In genomic region chr3:129563850-129564535, GRCh38 we compare ENCODE assay signal across 24 cellular contexts. TPM values are rescaled to one million over a fixed set of nuclear protein-coding genes. Genes with fewer than 3 reads are reported as not detected.
DNase-seq lines count a peak whose midpoint lies in the region; ATAC-seq and TF ChIP-seq lines count a peak whose summit lies in the region.
"Had no signal": no experiment of that assay in that cellular context is flagged by ENCODE, and none has a peak within 500 bp of the region (broad histone marks: within the 10 kb centered on the region; RNA-seq: fewer than 3 reads in every experiment).

No MANE protein-coding gene starts in this region.

- DNase-seq in PC-9 (no peak), esophagus squamous epithelium (lab: John Stamatoyannopoulos, UW) (no peak), testis (no peak), NCI-H2081 treated with DMSO at 0.1 percent for 48 hours (lab: John Stamatoyannopoulos, UW) (no peak), NCI-H748 (lab: John Stamatoyannopoulos, UW; ENCODE audit: unreplicated experiment) (no peak), NCI-H82 (lab: John Stamatoyannopoulos, UW) (no peak)
- DNase-seq: activated CD4-positive, alpha-beta T cell treated with anti-CD3 and anti-CD28 coated beads, Interleukin-2, amount 10 ng/mL, durations not matched to agents 7 days and 5 days; CD4-positive, CD25-positive, alpha-beta regulatory T cell; MV-4-11; NCI-H1930; SHP77 treated with DMSO at 0.1 percent for 48 hours; stimulated activated naive CD8-positive, alpha-beta T cell treated with anti-CD3 and anti-CD28 coated beads, Interleukin-15, amount 100 ng/mL, for 72 hours; T-helper 1 cell had no signal

- CTCF ChIA-PET in PC-9 (lab: Charles Lee): no interaction called here

- no peaks in the 10 kb centered on the region for H3K9me3 ChIP-seq in PC-9 (ENCODE audit: insufficient read depth, low read depth)
- no peaks in the 10 kb centered on the region for H3K9me3 ChIP-seq in esophagus squamous epithelium
- no peaks in the 10 kb centered on the region for H3K9me3 ChIP-seq in mesodermal cell (ENCODE audit: control insufficient read depth, low read length)
- H3K9me3 ChIP-seq in testis: no peaks in the 10 kb centered on the region

- POLR2A ChIA-PET in PC-9 (lab: Charles Lee; ENCODE audit: unreplicated experiment): interaction anchor here (0.9 kb wide), 1 partner anchor 555 kb away, joined by 3 read pairs; no protein-coding TSS in a partner anchor

- no peaks in the 10 kb centered on the region for H3K9me2 ChIP-seq in PC-9 (ENCODE audit: insufficient read depth)

- no peak for TF ChIP-seq POLR2A in esophagus squamous epithelium (IDR thresholded peaks at IDR 0.05)
- no peak for TF ChIP-seq POLR2A in testis (IDR thresholded peaks at IDR 0.05)

- 76 to 82% methylated on average over 5 to 6 of the region's 8 CpGs for WGBS in esophagus squamous epithelium, 2 donors
- 88 to 97% methylated on average over 5 to 8 of the region's 8 CpGs for WGBS in mesodermal cell (ENCODE audit: insufficient coverage in 2 of 2), 2 experiments
- WGBS in testis, 2 donors: 49 to 52% methylated on average over 5 to 8 of the region's 8 CpGs

- TF ChIP-seq CTCF in PC-9 (conservative IDR thresholded peaks at IDR 0.05): no peak
- no peak for TF ChIP-seq CTCF in esophagus squamous epithelium (IDR thresholded peaks at IDR 0.05)
- TF ChIP-seq CTCF in testis (IDR thresholded peaks at IDR 0.05): no peak

- H3K27ac ChIP-seq in PC-9 (0 out of 2 replicates have a peak overlapping the region, but pooled peaks have one; percentile 33), esophagus squamous epithelium (peak overlapping the region; percentile 11 to 54 (median 37)), mesodermal cell (ENCODE audit: low read depth, low read length, severe bottlenecking) (peak overlapping the region; percentile 1), testis (peak overlapping the region; percentile 55 to 76)

- H3K4me1 ChIP-seq in PC-9 (replicated peaks; ENCODE audit: insufficient read depth) (peaks cover 24% of the 10 kb centered on the region), esophagus squamous epithelium (peaks cover 13 to 73% (median 33%) of the 10 kb centered on the region in 3 donors), mesodermal cell (ENCODE audit: control insufficient read depth, insufficient read depth, low read length, poor library complexity, severe bottlenecking) (peaks cover 28% of the 10 kb centered on the region), testis (peaks cover 60% of the 10 kb centered on the region)

- intact Hi-C loops in PC-9 (cut with micrococcal nuclease; ENCODE audit: unreplicated experiment): no loop called here
- intact Hi-C loops in esophagus squamous epithelium (cut with DNase I): no loop called here
- intact Hi-C loops in testis (cut with DNase I; ENCODE audit: low total_unique reads): no loop called here

- H4K20me1 ChIP-seq in PC-9 (ENCODE audit: insufficient read depth): no peaks in the 10 kb centered on the region

- H3F3A ChIP-seq in PC-9 (ENCODE audit: insufficient read depth, low read depth): peaks cover 14% of the 10 kb centered on the region; the same call in 1 of the 2 replicates

- no peak for ATAC-seq in GM21515 (IDR thresholded peaks at IDR 0.05; ENCODE audit: unreplicated experiment)
- ATAC-seq: K562; stimulated activated naive CD8-positive, alpha-beta T cell treated with anti-CD3 and anti-CD28 coated beads, Interleukin-15, amount 100 ng/mL, for 72 hours had no signal

- no peaks in the 10 kb centered on the region for H3K79me2 ChIP-seq in PC-9 (ENCODE audit: low read depth)

- no peaks in the 10 kb centered on the region for H3K36me3 ChIP-seq in PC-9 (ENCODE audit: low read depth)
- peaks cover 0 to 77% (median 0%) of the 10 kb centered on the region in 3 donors for H3K36me3 ChIP-seq in esophagus squamous epithelium
- peaks cover 83% of the 10 kb centered on the region for H3K36me3 ChIP-seq in mesodermal cell (ENCODE audit: control insufficient read depth, insufficient read depth, low read length)
- H3K36me3 ChIP-seq in testis (ENCODE audit: low read depth, missing control alignments): no peaks in the 10 kb centered on the region

- no peak overlapping the region for H2AFZ ChIP-seq in PC-9

- no peak overlapping the region for H3K4me2 ChIP-seq in PC-9

- no TSS peak for BruUV-seq in PC-9 (replicated peaks; lab: Mats Ljungman, UMichigan)

- H3K4me3 ChIP-seq in PC-9 (no peak overlapping the region), esophagus squamous epithelium (no peak overlapping the region), mesodermal cell (ENCODE audit: extremely low read depth, insufficient read depth, low read length, poor library complexity, severe bottlenecking) (no peak overlapping the region), testis (no peak overlapping the region)
- H3K4me3 ChIP-seq: K562, lung had no signal

- H3K27me3 ChIP-seq in PC-9 (ENCODE audit: insufficient read depth, low read depth) (no peaks in the 10 kb centered on the region), esophagus squamous epithelium (no peaks in the 10 kb centered on the region), testis (no peaks in the 10 kb centered on the region)

RNA-seq across cellular contexts. Expression of gene H1-8, which starts 21.0 kb away (rescaled TPM):
- not detected in 2 replicates for total RNA-seq in PC-9 (2021)
- not detected for total RNA-seq in esophagus squamous epithelium
- 2.0 TPM for polyA plus RNA-seq in mesodermal cell (2013, experiment 1 of 2)
- 3.0 TPM for polyA plus RNA-seq in mesodermal cell (2013, experiment 2 of 2)
- 1 to 10 TPM; 4.2 to 4.8 TPM for total RNA-seq in testis
- polyA plus RNA-seq in testis (ENCODE audit: insufficient read depth, low read depth, low replicate concordance): 8.6 TPM
- total RNA-seq: activated CD4-positive, alpha-beta T cell treated with anti-CD3 and anti-CD28 coated beads, Interleukin-2, amount 10 ng/mL, durations not matched to agents 7 days and 5 days; bronchial epithelial cell; CD4-positive, CD25-positive, alpha-beta regulatory T cell; dermis microvascular lymphatic vessel endothelial cell; epithelial cell of proximal tubule; K562; lung; NCI-H460; osteoblast had no signal
- polyA plus RNA-seq: adipose tissue; AG04450; CD4-positive, CD25-positive, alpha-beta regulatory T cell; K562; lung had no signal

RNA-seq across cellular contexts. Expression of gene RHO, which starts 35.6 kb away (rescaled TPM):
- total RNA-seq in PC-9 (2021): not detected in 2 replicates
- total RNA-seq in esophagus squamous epithelium: not detected
- not detected for polyA plus RNA-seq in mesodermal cell (2013, experiment 1 of 2)
- polyA plus RNA-seq in mesodermal cell (2013, experiment 2 of 2): not detected
- total RNA-seq in testis: under 1 TPM in 1 of 2 donors, not detected in 1; 0.25 TPM
- not detected for polyA plus RNA-seq in testis (ENCODE audit: insufficient read depth, low read depth, low replicate concordance)
- total RNA-seq: activated CD4-positive, alpha-beta T cell treated with anti-CD3 and anti-CD28 coated beads, Interleukin-2, amount 10 ng/mL, durations not matched to agents 7 days and 5 days; bronchial epithelial cell; CD4-positive, CD25-positive, alpha-beta regulatory T cell; dermis microvascular lymphatic vessel endothelial cell; epithelial cell of proximal tubule; K562; lung; NCI-H460; osteoblast had no signal
- polyA plus RNA-seq: adipose tissue; AG04450; CD4-positive, CD25-positive, alpha-beta regulatory T cell; K562 had no signal

RNA-seq across cellular contexts. Expression of gene PLXND1, which starts 42.5 kb away (rescaled TPM):
- 44.4 and 50.4 TPM in 2 replicates for total RNA-seq in PC-9 (2021)
- 10 to 100 TPM in 3 of 4 donors, 1 to 10 TPM in 1; 4.5 to 66.0 (median 24.4) TPM for total RNA-seq in esophagus squamous epithelium
- 443 TPM for polyA plus RNA-seq in mesodermal cell (2013, experiment 1 of 2)
- polyA plus RNA-seq in mesodermal cell (2013, experiment 2 of 2): 298 TPM
- total RNA-seq in testis: 10 to 100 TPM; 50.2 to 87.8 TPM
- 69.2 TPM for polyA plus RNA-seq in testis (ENCODE audit: insufficient read depth, low read depth, low replicate concordance)

Comparison
In these comparisons a context has a peak if more than half of its experiments do, and no peak if none do; other contexts are left out.
1. H3K27ac ChIP-seq: peak in every context shown above with its lines; median percentile 66 in testis; 37 in esophagus squamous epithelium; 33 in PC-9; 1 in mesodermal cell.